10 cellular contexts compared by ENCODE assay signal in genomic region chrX:48465336-48465933, GRCh38. TPM values are rescaled to one million over a fixed set of nuclear protein-coding genes. Genes with fewer than 3 reads are reported as not detected.
DNase-seq lines count a peak whose midpoint lies in the region; ATAC-seq and TF ChIP-seq lines count a peak whose summit lies in the region.
"Had no signal": no experiment of that assay in that cellular context is flagged by ENCODE, and none has a peak within 500 bp of the region (broad histone marks: within the 10 kb centered on the region; RNA-seq: fewer than 3 reads in every experiment).

No MANE protein-coding gene starts in this region.

- H2AK5ac ChIP-seq in trophoblast cell (ENCODE audit: low read length) = no peak overlapping the region

- H3K79me1 ChIP-seq in trophoblast cell (ENCODE audit: low read length) = peaks cover 3% of the 10 kb centered on the region

- H4K12ac ChIP-seq in trophoblast cell (ENCODE audit: low read depth, low read length) = no peak overlapping the region

- no peaks in the 10 kb centered on the region for H3K79me2 ChIP-seq in trophoblast cell (ENCODE audit: control insufficient read depth, insufficient read depth, low read length, poor library complexity)

- H4K8ac ChIP-seq in trophoblast cell (ENCODE audit: low read depth, low read length) = no peak overlapping the region

- H3K4me1 ChIP-seq in trophoblast cell (ENCODE audit: control insufficient read depth in 1 of 2, insufficient read depth in 2 of 2, low read length in 2 of 2) = peaks cover 3 to 16% of the 10 kb centered on the region in 2 experiments

- peaks cover 34% of the 10 kb centered on the region; the same call in 1 of the 2 replicates for H3K36me3 ChIP-seq in SK-N-MC (ENCODE audit: insufficient read depth, low read length)
- H3K36me3 ChIP-seq in trophoblast cell (ENCODE audit: control insufficient read depth in 1 of 2, insufficient read depth in 2 of 2, low read length in 2 of 2) = no peaks in the 10 kb centered on the region

- no peak overlapping the region for H2BK5ac ChIP-seq in trophoblast cell (ENCODE audit: low read depth, low read length, poor library complexity)

- H3K23ac ChIP-seq in trophoblast cell (ENCODE audit: low read length) = no peak overlapping the region

- H2BK120ac ChIP-seq in trophoblast cell (ENCODE audit: insufficient read depth, low read length, poor library complexity) = no peak overlapping the region

- no peak overlapping the region for H2AFZ ChIP-seq in trophoblast cell (ENCODE audit: insufficient read depth, low read length, poor library complexity)

- DNase-seq in GM04504 (ENCODE audit: low read depth) (peak; percentile 72), SK-N-MC (ENCODE audit: low read depth, low spot score) (no peak), trophoblast cell (peak; percentile 38 to 43), coronary artery (ENCODE audit: low spot score) (no peak), KG1 (lab: John Stamatoyannopoulos, UW) (no peak)

- H3K4ac ChIP-seq in trophoblast cell (ENCODE audit: low read depth, low read length) = no peak overlapping the region

- H3K9ac ChIP-seq in SK-N-MC (ENCODE audit: insufficient read length) (peak overlapping the region; percentile 26), trophoblast cell (ENCODE audit: low read length) (no peak overlapping the region)

- ATAC-seq in esophagus mucosa (peak; percentile 67), GM19467 (IDR thresholded peaks at IDR 0.05; ENCODE audit: unreplicated experiment) (no peak), HG02885 (IDR thresholded peaks at IDR 0.05; ENCODE audit: poor library complexity, unreplicated experiment) (no peak)

- H4K91ac ChIP-seq in trophoblast cell (ENCODE audit: low read depth, low read length) = no peak overlapping the region

- no peak overlapping the region for H2BK12ac ChIP-seq in trophoblast cell (ENCODE audit: low read length)

- no CpG with 5 or more reads among the region's 10 CpGs for WGBS in trophoblast cell (ENCODE audit: extremely low coverage, insufficient coverage, insufficient read length)

- no peaks in the 10 kb centered on the region for H3K9me3 ChIP-seq in SK-N-MC (ENCODE audit: low read depth, low read length)
- no peaks in the 10 kb centered on the region for H3K9me3 ChIP-seq in trophoblast cell (ENCODE audit: insufficient read depth, low read depth, low read length)

- H3K4me3 ChIP-seq in SK-N-MC (peak overlapping the region; percentile 85), trophoblast cell (ENCODE audit: low read depth, low read length) (no peak overlapping the region), coronary artery (no peak overlapping the region)
- H3K4me3 ChIP-seq: skin epidermis had no signal

- H3K27ac ChIP-seq in SK-N-MC (no peak overlapping the region), trophoblast cell (ENCODE audit: low read depth, low read length) (no peak overlapping the region), coronary artery (no peak overlapping the region)

- no peak overlapping the region for H3K4me2 ChIP-seq in trophoblast cell (ENCODE audit: low read length)

- H3K27me3 ChIP-seq in trophoblast cell (ENCODE audit: insufficient read depth, low read length) = no peaks in the 10 kb centered on the region

- H3K14ac ChIP-seq in trophoblast cell (ENCODE audit: low read length) = no peak overlapping the region

- no peak for TF ChIP-seq CTCF in coronary artery (IDR thresholded peaks at IDR 0.05)

- no peak overlapping the region for H3K18ac ChIP-seq in trophoblast cell (ENCODE audit: low read length)

RNA-seq across cellular contexts. Expression of gene SLC38A5, which starts 4.6 kb away (rescaled TPM):
- 13.6 TPM for total RNA-seq in esophagus mucosa
- 0.71 and 0.86 TPM in 2 replicates for polyA plus RNA-seq in trophoblast cell (2013)

RNA-seq across cellular contexts. Expression of gene FTSJ1, which starts 10.6 kb away (rescaled TPM):
- total RNA-seq in esophagus mucosa = 33.8 TPM
- 48.6 and 51.3 TPM in 2 replicates for polyA plus RNA-seq in trophoblast cell (2013)

RNA-seq across cellular contexts. Expression of gene PORCN, which starts 43.4 kb away (rescaled TPM):
- 10.3 TPM for total RNA-seq in esophagus mucosa
- 29.8 and 31.0 TPM in 2 replicates for polyA plus RNA-seq in trophoblast cell (2013)

RNA-seq across cellular contexts. Expression of gene SSX4B, which starts 53.7 kb away (rescaled TPM):
- total RNA-seq in esophagus mucosa = not detected
- polyA plus RNA-seq in trophoblast cell (2013) = not detected in 2 replicates
- polyA plus RNA-seq: thymus had no signal

RNA-seq across cellular contexts. Expression of gene EBP, which starts 56.2 kb away (rescaled TPM):
- total RNA-seq in esophagus mucosa = 221 TPM
- 118 TPM in 2 replicates for polyA plus RNA-seq in trophoblast cell (2013)

Comparison
In these comparisons a context has a peak if more than half of its experiments do, and no peak if none do; other contexts are left out.
1. DNase-seq: peak in GM04504 (single experiment) and trophoblast cell (2 of 2); none in SK-N-MC (single experiment), coronary artery (single experiment) and KG1 (single experiment).